ENCODE assay signal across 8 cellular contexts in the genomic region with DNA sequence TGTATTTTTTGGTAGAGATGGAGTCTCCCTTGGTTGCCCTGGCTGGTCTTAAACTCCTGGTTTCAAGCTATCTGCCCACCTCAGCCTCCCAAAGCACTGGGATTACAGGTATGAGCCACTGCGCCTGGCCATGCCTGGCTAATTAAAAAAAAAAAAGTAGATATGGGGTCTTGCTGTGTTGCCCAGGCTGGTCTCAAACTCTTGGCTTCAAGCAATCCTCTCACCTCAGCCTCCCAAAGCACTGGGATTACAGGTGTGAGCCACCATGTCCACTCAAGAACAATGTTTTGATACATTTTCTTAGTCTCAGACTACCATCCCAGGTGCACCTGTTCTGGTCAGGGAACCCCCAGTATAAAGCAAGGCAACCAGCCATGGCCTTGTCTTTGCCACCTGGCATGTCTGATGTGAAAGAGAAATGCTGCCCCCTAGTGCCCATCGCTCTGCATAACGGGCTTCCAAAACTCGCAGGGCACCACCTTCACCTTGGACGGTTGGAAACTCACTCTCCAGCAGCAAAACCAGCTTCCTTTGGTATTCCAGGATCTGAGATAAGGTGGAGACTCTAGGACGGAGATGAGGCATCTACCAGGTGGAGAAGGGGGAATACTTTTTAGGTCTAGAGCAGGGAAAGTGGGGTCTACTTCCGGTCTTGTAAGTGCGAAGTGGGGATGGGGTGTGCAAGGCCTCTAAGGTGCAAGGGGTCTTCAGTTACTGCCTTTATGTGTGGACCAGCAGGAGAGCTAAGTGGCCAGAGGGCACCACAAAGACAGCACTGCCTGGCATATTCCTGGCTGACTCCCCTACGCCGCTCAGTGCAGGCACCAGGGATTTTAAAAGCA. TPM values are rescaled to one million over a fixed set of nuclear protein-coding genes. Genes with fewer than 3 reads are reported as not detected.
DNase-seq lines count a peak whose midpoint lies in the region; ATAC-seq and TF ChIP-seq lines count a peak whose summit lies in the region.

No MANE protein-coding gene starts in this region.

- intact Hi-C loops in activated CD4-positive, alpha-beta T cell treated with anti-CD3 and anti-CD28 coated beads, Interleukin-2, amount 10 ng/mL, durations not matched to agents 24 days and 14 days (cut with micrococcal nuclease): loop anchor here (1.0 kb wide), 3 partner anchors 49 to 183 kb away; no protein-coding TSS in a partner anchor
- intact Hi-C loops in right lobe of liver (cut with DNase I): loop anchor here in 1 of 2 donors (5.0 kb wide), 1 partner anchor 185 kb away; no protein-coding TSS in a partner anchor

- no peak for TF ChIP-seq POLR2A in right lobe of liver (IDR thresholded peaks at IDR 0.05)

- WGBS in right lobe of liver (ENCODE audit: insufficient coverage, low coverage, low lambda C conversion rate, missing lambda C conversion rate): 15% methylated on average over 6 of the region's 10 CpGs

- H3K36me3 ChIP-seq in right lobe of liver: no peaks in the 10 kb centered on the region

- peaks cover 1% of the 10 kb centered on the region for H3K27me3 Mint-ChIP-seq in activated CD4-positive, alpha-beta T cell treated with anti-CD3 and anti-CD28 coated beads, Interleukin-2, amount 10 ng/mL, durations not matched to agents 24 days and 14 days

- H3K27ac ChIP-seq in right lobe of liver: no peak overlapping the region

- ATAC-seq in HG02870 (IDR thresholded peaks at IDR 0.05; ENCODE audit: unreplicated experiment): peak; percentile 72
- ATAC-seq in right lobe of liver: peak; percentile 79 to 93 (median 87)

- H3K9me3 Mint-ChIP-seq in activated CD4-positive, alpha-beta T cell treated with anti-CD3 and anti-CD28 coated beads, Interleukin-2, amount 10 ng/mL, durations not matched to agents 24 days and 14 days: no peaks in the 10 kb centered on the region

- no peak overlapping the region for H3K27ac Mint-ChIP-seq in activated CD4-positive, alpha-beta T cell treated with anti-CD3 and anti-CD28 coated beads, Interleukin-2, amount 10 ng/mL, durations not matched to agents 24 days and 14 days

- peak; percentile 75 to 85 (median 84) for TF ChIP-seq CTCF in right lobe of liver (IDR thresholded peaks at IDR 0.05)

- H3K4me3 Mint-ChIP-seq in activated CD4-positive, alpha-beta T cell treated with anti-CD3 and anti-CD28 coated beads, Interleukin-2, amount 10 ng/mL, durations not matched to agents 24 days and 14 days: no peak overlapping the region

- no peaks in the 10 kb centered on the region for H3K36me3 Mint-ChIP-seq in activated CD4-positive, alpha-beta T cell treated with anti-CD3 and anti-CD28 coated beads, Interleukin-2, amount 10 ng/mL, durations not matched to agents 24 days and 14 days (ENCODE audit: low read depth)

- no peaks in the 10 kb centered on the region for H3K9me3 ChIP-seq in right lobe of liver

- no peak overlapping the region for H3K4me3 ChIP-seq in right lobe of liver

- DNase-seq in NCI-H524 (lab: John Stamatoyannopoulos, UW): peak; percentile 39 to 82
- DNase-seq in NCI-H524 treated with DMSO at 0.1 percent for 48 hours (lab: John Stamatoyannopoulos, UW): no peak
- peak; percentile 57 for DNase-seq in NCI-H345 (lab: John Stamatoyannopoulos, UW)
- peak; percentile 93 for DNase-seq in activated CD4-positive, alpha-beta T cell treated with anti-CD3 and anti-CD28 coated beads, Interleukin-2, amount 10 ng/mL, durations not matched to agents 24 days and 14 days
- DNase-seq in dedifferentiated amniotic fluid mesenchymal stem cell (ENCODE audit: extremely low spot score): peak; percentile 64
- peak in 2 of 3 donors; percentile 63 to 73 for DNase-seq in right lobe of liver
- DNase-seq in stimulated activated CD8-positive, alpha-beta memory T cell treated with anti-CD3 and anti-CD28 coated beads, Interleukin-12 subunit alpha, Interleukin-12 subunit beta, amount 100 ng/mL, for 24 hours (ENCODE audit: extremely low read depth): peak; percentile 37

- H3K4me1 ChIP-seq in right lobe of liver: no peaks in the 10 kb centered on the region

- no peaks in the 10 kb centered on the region for H3K27me3 ChIP-seq in right lobe of liver

- H3K4me1 Mint-ChIP-seq in activated CD4-positive, alpha-beta T cell treated with anti-CD3 and anti-CD28 coated beads, Interleukin-2, amount 10 ng/mL, durations not matched to agents 24 days and 14 days: peaks cover 4% of the 10 kb centered on the region

RNA-seq across cellular contexts. Expression of a gene that starts 47.7 kb away (rescaled TPM):
- total RNA-seq in activated CD4-positive, alpha-beta T cell treated with anti-CD3 and anti-CD28 coated beads, Interleukin-2, amount 10 ng/mL, durations not matched to agents 24 days and 14 days: 37.6 and 40.8 TPM in 2 replicates
- 1 to 10 TPM in 5 of 6 experiments, under 1 TPM in 1; 0.95 to 3.1 (median 1.9) TPM for total RNA-seq in right lobe of liver
